ENCODE assay signal across 9 cellular contexts in the genomic region with DNA sequence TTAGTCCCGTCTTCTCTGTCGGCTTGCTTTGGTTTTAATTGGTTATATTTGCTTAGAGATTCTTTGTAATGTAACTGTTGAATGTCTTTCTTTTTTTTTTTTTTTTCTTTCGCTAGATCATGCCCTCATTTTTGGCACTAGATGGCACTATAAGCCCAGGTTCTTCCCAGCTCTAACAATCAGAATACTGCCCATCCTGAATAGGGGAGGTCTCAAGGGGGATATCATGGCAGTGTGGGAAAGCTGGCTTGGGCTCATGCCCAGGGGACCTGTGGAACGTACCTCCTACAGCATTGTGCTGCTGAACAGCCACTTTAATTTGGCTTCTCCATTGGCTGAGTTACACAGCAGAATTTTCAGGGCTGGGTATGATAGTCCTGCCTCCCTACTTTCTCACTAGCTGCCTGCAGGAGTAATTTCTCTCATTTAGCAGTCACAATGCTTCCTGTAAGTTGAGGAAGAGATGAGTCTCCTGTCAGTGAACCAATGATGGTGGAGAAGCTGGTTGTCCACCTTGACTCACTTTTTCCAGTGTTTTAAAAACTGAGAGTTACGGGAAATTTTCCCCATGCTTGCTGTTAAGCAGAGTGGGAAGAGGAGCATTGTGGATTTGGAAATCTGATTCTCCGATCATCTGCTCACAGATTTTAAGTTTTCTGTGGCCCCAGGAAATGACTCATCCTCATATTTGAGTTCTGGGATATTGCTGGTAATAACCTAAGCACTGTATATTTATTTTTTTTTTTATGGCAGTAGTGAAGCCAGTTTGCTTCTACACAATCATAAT. TPM values are rescaled to one million over a fixed set of nuclear protein-coding genes. Genes with fewer than 3 reads are reported as not detected.
DNase-seq lines count a peak whose midpoint lies in the region; ATAC-seq and TF ChIP-seq lines count a peak whose summit lies in the region.
"Had no signal": no experiment of that assay in that cellular context is flagged by ENCODE, and none has a peak within 500 bp of the region (broad histone marks: within the 10 kb centered on the region; RNA-seq: fewer than 3 reads in every experiment).

No MANE protein-coding gene starts in this region.

- no peak overlapping the region; a peak in 1 of 5 replicates for H3K4me3 Mint-ChIP-seq in H9

- H3K9me2 ChIP-seq in PC-9 (ENCODE audit: insufficient read depth), result no peaks in the 10 kb centered on the region

- intact Hi-C loops in PC-9 (cut with micrococcal nuclease; ENCODE audit: unreplicated experiment), result loop anchor here (2.0 kb wide), 2 partner anchors 200 to 906 kb away; no protein-coding TSS in a partner anchor
- intact Hi-C loops in sigmoid colon (cut with DNase I), result no loop called here

- H2AK5ac ChIP-seq in H9 (ENCODE audit: insufficient read length, low read length), result no peak overlapping the region

- no peak overlapping the region for H3K9ac ChIP-seq in H9 (ENCODE audit: extremely low read depth, insufficient read length, low read length)

- no peaks in the 10 kb centered on the region; the same call in 1 of the 2 replicates for H3K27me3 Mint-ChIP-seq in H9 (ENCODE audit: low read depth)

- TF ChIP-seq CTCF in H9 (conservative IDR thresholded peaks at IDR 0.05) (peak; percentile 78), PC-9 (conservative IDR thresholded peaks at IDR 0.05) (peak; percentile 75), sigmoid colon (IDR thresholded peaks at IDR 0.05) (peak in 1 of 4 experiments; percentile 16)

- H3K4me3 ChIP-seq in ACC112 (ENCODE audit: low read depth, low read length), result peak overlapping the region; percentile 55
- no peak overlapping the region for H3K4me3 ChIP-seq in PC-9
- no peak overlapping the region for H3K4me3 ChIP-seq in sigmoid colon

- no peak for TF ChIP-seq POLR2A in sigmoid colon (IDR thresholded peaks at IDR 0.05)

- WGBS in H9 (ENCODE audit: extremely low coverage, insufficient read length, low lambda C conversion rate), result no CpG with 5 or more reads among the region's 6 CpGs
- WGBS in sigmoid colon, 2 donors, result 60 to 71% methylated on average over 6 of the region's 6 CpGs

- peaks cover 14 to 15% of the 10 kb centered on the region in 2 experiments for H3K4me1 Mint-ChIP-seq in H9

- H3K4me1 ChIP-seq in ACC112 (ENCODE audit: control insufficient read depth, insufficient read depth, low read length, unreplicated experiment) (peaks cover 14% of the 10 kb centered on the region), H9 (ENCODE audit: insufficient read depth, low read length) (peaks cover 5% of the 10 kb centered on the region; the same call in 1 of the 2 replicates), PC-9 (replicated peaks; ENCODE audit: insufficient read depth) (no peaks in the 10 kb centered on the region), sigmoid colon (no peaks in the 10 kb centered on the region)

- POLR2A ChIA-PET in PC-9 (lab: Charles Lee; ENCODE audit: unreplicated experiment), result no interaction called here

- no peaks in the 10 kb centered on the region for H3K9me3 ChIP-seq in H9 (ENCODE audit: control insufficient read depth, low read depth, low read length)
- no peaks in the 10 kb centered on the region; the same call in none of the 2 replicates for H3K9me3 ChIP-seq in PC-9 (ENCODE audit: insufficient read depth, low read depth)
- H3K9me3 ChIP-seq in sigmoid colon, result no peaks in the 10 kb centered on the region

- no TSS peak for BruUV-seq in PC-9 (replicated peaks; lab: Mats Ljungman, UMichigan)

- no peak overlapping the region for H2BK12ac ChIP-seq in H9 (ENCODE audit: insufficient read length, low read depth, low read length)

- H3K56ac ChIP-seq in H9 (ENCODE audit: insufficient read length, low read depth, low read length), result no peak overlapping the region

- H4K91ac ChIP-seq in H9 (ENCODE audit: insufficient read length, low read depth, low read length), result no peak overlapping the region

- H4K8ac ChIP-seq in H9 (replicated peaks; ENCODE audit: insufficient read length, low read depth, low read length), result no peak overlapping the region

- no peak overlapping the region for H2BK20ac ChIP-seq in H9 (ENCODE audit: low read depth, low read length, poor library complexity, severe bottlenecking)

- H2AFZ ChIP-seq in ACC112 (ENCODE audit: low read length, unreplicated experiment) (peak overlapping the region; percentile 85), H9 (ENCODE audit: low read length) (no peak overlapping the region), PC-9 (no peak overlapping the region)

- H3K36me3 Mint-ChIP-seq in H9 (ENCODE audit: insufficient read depth in 1 of 3, low read depth in 3 of 3), result peaks cover 13 to 32% (median 23%) of the 10 kb centered on the region in 3 experiments

- H3K4ac ChIP-seq in H9 (ENCODE audit: low read depth, low read length), result no peak overlapping the region

- no peaks in the 10 kb centered on the region for H3K23me2 ChIP-seq in H9 (ENCODE audit: insufficient read length, low read depth, low read length, poor library complexity, severe bottlenecking)

- no peak overlapping the region for H3K23ac ChIP-seq in H9 (ENCODE audit: insufficient read length, low read depth, low read length)

- no peaks in the 10 kb centered on the region for H3K36me3 ChIP-seq in ACC112 (ENCODE audit: insufficient read depth, low read length)
- no peaks in the 10 kb centered on the region for H3K36me3 ChIP-seq in PC-9 (ENCODE audit: low read depth)
- no peaks in the 10 kb centered on the region for H3K36me3 ChIP-seq in sigmoid colon

- no peaks in the 10 kb centered on the region for H3F3A ChIP-seq in PC-9 (ENCODE audit: insufficient read depth, low read depth)

- H4K20me1 ChIP-seq in H9 (ENCODE audit: control insufficient read depth, insufficient read depth, insufficient read length), result no peaks in the 10 kb centered on the region
- H4K20me1 ChIP-seq in PC-9 (ENCODE audit: insufficient read depth), result no peaks in the 10 kb centered on the region

- no peak for TF ChIP-seq EP300 in sigmoid colon (IDR thresholded peaks at IDR 0.05)

- no peaks in the 10 kb centered on the region for H3K79me1 ChIP-seq in H9 (ENCODE audit: insufficient read depth, low read depth, low read length, poor library complexity, severe bottlenecking)

- no peak overlapping the region for H3K18ac ChIP-seq in H9 (ENCODE audit: insufficient read length, low read depth, low read length)

- H3K4me2 ChIP-seq in H9 (ENCODE audit: insufficient read depth, insufficient read length, low read length) (no peak overlapping the region), PC-9 (no peak overlapping the region)

- no peak for ATAC-seq in HG02938 (IDR thresholded peaks at IDR 0.05; ENCODE audit: unreplicated experiment)

- H3K27me3 ChIP-seq in ACC112 (ENCODE audit: insufficient read depth, low read length), result no peaks in the 10 kb centered on the region
- H3K27me3 ChIP-seq in H9 (ENCODE audit: insufficient read depth, low read length), result no peaks in the 10 kb centered on the region
- no peaks in the 10 kb centered on the region for H3K27me3 ChIP-seq in PC-9 (ENCODE audit: insufficient read depth, low read depth)
- H3K27me3 ChIP-seq in sigmoid colon, result no peaks in the 10 kb centered on the region

- H3K79me2 ChIP-seq in ACC112 (ENCODE audit: control insufficient read depth, insufficient read depth, low read length, unreplicated experiment), result no peaks in the 10 kb centered on the region
- no peaks in the 10 kb centered on the region for H3K79me2 ChIP-seq in H9 (ENCODE audit: insufficient read depth, low read length)
- H3K79me2 ChIP-seq in PC-9 (ENCODE audit: low read depth), result no peaks in the 10 kb centered on the region

- H2BK5ac ChIP-seq in H9 (ENCODE audit: insufficient read length, low read length), result no peak overlapping the region

- H3K9me3 Mint-ChIP-seq in H9, result peaks cover 33 to 35% of the 10 kb centered on the region in 2 experiments

- CTCF ChIA-PET in PC-9 (lab: Charles Lee), result interaction anchor here (0.7 to 1.2 kb wide), 2 partner anchors 28 to 200 kb away, joined by 5 to 9 read pairs; no protein-coding TSS in a partner anchor

- H2BK15ac ChIP-seq in H9 (ENCODE audit: low read depth, low read length), result no peak overlapping the region

- no peak overlapping the region for H2BK120ac ChIP-seq in H9 (ENCODE audit: low read depth, low read length, poor library complexity, severe bottlenecking)

- peak; percentile 60 for DNase-seq in H9
- DNase-seq in PC-9, result peak in 1 of 2 experiments; percentile 20
- DNase-seq in fibroblast of the conjunctiva (ENCODE audit: low read depth), result peak; percentile 6
- no peak for DNase-seq in activated CD4-positive, alpha-beta T cell treated with anti-CD3 and anti-CD28 coated beads for 4 hours
- DNase-seq in GF-D8 (lab: John Stamatoyannopoulos, UW), result no peak
- no peak for DNase-seq in sigmoid colon

- peak overlapping the region; percentile 65 for H3K27ac ChIP-seq in ACC112 (ENCODE audit: low read depth, low read length)
- H3K27ac ChIP-seq in H9 (ENCODE audit: insufficient read length, low read depth, low read length), result no peak overlapping the region
- H3K27ac ChIP-seq in PC-9, result no peak overlapping the region
- H3K27ac ChIP-seq in sigmoid colon, result no peak overlapping the region

- H3K14ac ChIP-seq in H9 (ENCODE audit: insufficient read depth, low read length), result no peak overlapping the region

- no peak overlapping the region for H4K5ac ChIP-seq in H9 (ENCODE audit: insufficient read length, low read depth, low read length)

- H3K27ac Mint-ChIP-seq in H9, result no peak overlapping the region

- H3T11ph ChIP-seq in H9 (ENCODE audit: low read length), result no peak overlapping the region

RNA-seq across cellular contexts. Expression of gene RAD51AP2, which starts 47.2 kb away (rescaled TPM):
- 0.07 TPM in 1 of 2 replicates, not detected in the other for total RNA-seq in H9 (2021)
- total RNA-seq in PC-9 (2021), result not detected in 2 replicates
- total RNA-seq in sigmoid colon, result under 1 TPM in 1 of 4 donors, not detected in 3; 0.16 TPM
- polyA plus RNA-seq in sigmoid colon, result under 1 TPM in 1 of 3 donors, not detected in 2; 0.01 TPM
- total RNA-seq: NCI-H460 had no signal

Comparison
In these comparisons a context has a peak if more than half of its experiments do, and no peak if none do; other contexts are left out.
1. DNase-seq: peak in H9 (single experiment) and fibroblast of the conjunctiva (single experiment); none in activated CD4-positive, alpha-beta T cell treated with anti-CD3 and anti-CD28 coated beads for 4 hours (0 of 2), GF-D8 (single experiment) and sigmoid colon (single experiment).